In genomic region chr1:29774355-29774754, GRCh38 we compare ENCODE assay signal across 34 cellular contexts.
"Had no signal": no experiment of that assay in that cellular context is flagged by ENCODE, and none has a peak within 500 bp of the region (broad histone marks: within the 10 kb centered on the region; RNA-seq: fewer than 3 reads in every experiment).

No MANE protein-coding gene starts in this region.

- H3K27ac ChIP-seq: adrenal gland, ascending aorta, body of pancreas, brain microvascular endothelial cell, breast epithelium, cardiac muscle cell had no signal

- FAIRE-seq: astrocyte, bronchial epithelial cell had no signal

- H3K9me3 ChIP-seq: adrenal gland, body of pancreas had no signal

- H3K4me1 ChIP-seq: adrenal gland, ascending aorta, body of pancreas, breast epithelium had no signal

- ATAC-seq: activated naive CD4-positive, alpha-beta T cell treated with anti-CD3 and anti-CD28 coated beads, Interleukin-2, amount 50 U/mL, for 72 hours; activated naive CD8-positive, alpha-beta T cell treated with anti-CD3 and anti-CD28 coated beads, Interleukin-2, amount 50 U/mL, for 24 hours; activated T-cell treated with anti-CD3 and anti-CD28 coated beads, Interleukin-2, amount 50 U/mL, for 4 hours; activated T-cell treated with anti-CD3 and anti-CD28 coated beads, Interleukin-2, amount 50 U/mL, for 72 hours; activated T-helper 17 cell treated with anti-CD3 and anti-CD28 coated beads, Interleukin-2, amount 50 U/mL, for 72 hours; body of pancreas had no signal

- DNase-seq: activated effector memory CD4-positive, alpha-beta T cell treated with anti-CD3 and anti-CD28 coated beads, Interleukin-2, amount 50 U/mL, for 16 hours; activated effector memory CD4-positive, alpha-beta T cell treated with Interleukin-2 at 50 U/mL for 16 hours; activated gamma-delta T cell; activated gamma-delta T cell treated with Interleukin-2 at 50 U/mL for 16 hours; activated naive CD4-positive, alpha-beta T cell; activated naive CD4-positive, alpha-beta T cell treated with anti-CD3 and anti-CD28 coated beads for 36 hours; activated naive CD4-positive, alpha-beta T cell treated with anti-CD3 and anti-CD28 coated beads, Interleukin-2, amount 10 ng/mL, durations not matched to agents 7 days and 5 days; activated naive CD4-positive, alpha-beta T cell treated with anti-CD3 and anti-CD28 coated beads, Interleukin-2, amount 50 U/mL, for 16 hours; activated naive CD4-positive, alpha-beta T cell treated with Interleukin-2 at 50 U/mL for 16 hours; activated naive CD8-positive, alpha-beta T cell treated with anti-CD3 and anti-CD28 coated beads for 36 hours; activated naive CD8-positive, alpha-beta T cell treated with anti-CD3 and anti-CD28 coated beads, Interleukin-2, amount 10 ng/mL, durations not matched to agents 7 days and 5 days; activated naive CD8-positive, alpha-beta T cell treated with anti-CD3 and anti-CD28 coated beads, Interleukin-2, amount 50 U/mL, for 24 hours; activated T-cell treated with anti-CD3 and anti-CD28 coated beads, Interleukin-2, amount 50 U/mL, for 1 hour; activated T-cell treated with anti-CD3 and anti-CD28 coated beads, Interleukin-2, amount 50 U/mL, for 24 hours; activated T-cell treated with anti-CD3 and anti-CD28 coated beads, Interleukin-2, amount 50 U/mL, for 4 hours; activated T-cell treated with anti-CD3 and anti-CD28 coated beads, Interleukin-2, amount 50 U/mL, for 48 hours; activated T-cell treated with anti-CD3 and anti-CD28 coated beads, Interleukin-2, amount 50 U/mL, for 72 hours; adrenal gland; amniotic stem cell; amygdala; anterior cingulate cortex; aorta; body of pancreas; brain microvascular endothelial cell; caudate nucleus; central memory CD4-positive, alpha-beta T cell; cerebellar nuclear complex had no signal

- H3K36me3 ChIP-seq: adrenal gland, ascending aorta, brain microvascular endothelial cell, breast epithelium, cardiac muscle cell had no signal

- H3K4me3 ChIP-seq: adrenal gland, ascending aorta, body of pancreas, breast epithelium, cardiac muscle cell had no signal

- H3K27me3 ChIP-seq: adrenal gland, ascending aorta, body of pancreas, brain microvascular endothelial cell, breast epithelium had no signal
